ENCODE assay signal across 8 cellular contexts in genomic region chr2:172698041-172698863, GRCh38. TPM values are rescaled to one million over a fixed set of nuclear protein-coding genes. Genes with fewer than 3 reads are reported as not detected.
DNase-seq lines count a peak whose midpoint lies in the region; ATAC-seq and TF ChIP-seq lines count a peak whose summit lies in the region.

No MANE protein-coding gene starts in this region.

- TF ChIP-seq CTCF in GM20000 (IDR thresholded peaks at IDR 0.05; ENCODE audit: extremely low read depth, missing control alignments) (no peak), osteoblast (IDR thresholded peaks at IDR 0.05; ENCODE audit: extremely low read depth, low read depth, low read length) (no peak), upper lobe of right lung (IDR thresholded peaks at IDR 0.05) (no peak)

- H4K20me1 ChIP-seq in osteoblast (ENCODE audit: insufficient read depth, low read length): no peaks in the 10 kb centered on the region

- H3K4me2 ChIP-seq in osteoblast (ENCODE audit: insufficient read depth, low read length): peak overlapping the region; percentile 56

- no peaks in the 10 kb centered on the region for H3K9me3 ChIP-seq in CD4-positive, CD25-positive, alpha-beta regulatory T cell (ENCODE audit: control insufficient read depth in 2 of 2, low read length in 2 of 2)
- no peaks in the 10 kb centered on the region for H3K9me3 ChIP-seq in osteoblast (ENCODE audit: low read depth, low read length)
- H3K9me3 ChIP-seq in upper lobe of right lung: no peaks in the 10 kb centered on the region

- H3K27me3 Mint-ChIP-seq in CD4-positive, CD25-positive, alpha-beta regulatory T cell: peaks cover 16% of the 10 kb centered on the region

- peak; percentile 80 to 83 for ATAC-seq in CD4-positive, CD25-positive, alpha-beta regulatory T cell (ENCODE audit: low read depth in 2 of 2)
- ATAC-seq in HG03571 (IDR thresholded peaks at IDR 0.05; ENCODE audit: unreplicated experiment): peak; percentile 79
- ATAC-seq in activated naive CD4-positive, alpha-beta T cell treated with anti-CD3 and anti-CD28 coated beads, Interleukin-2, amount 50 U/mL, for 72 hours: peak; percentile 95 to 96
- ATAC-seq in HG02840 (IDR thresholded peaks at IDR 0.05; ENCODE audit: low FRiP score, unreplicated experiment): no peak
- no peak for ATAC-seq in upper lobe of right lung

- H3K79me2 ChIP-seq in osteoblast (ENCODE audit: insufficient read depth, low read length): no peaks in the 10 kb centered on the region

- H3K4me1 ChIP-seq in CD4-positive, CD25-positive, alpha-beta regulatory T cell (ENCODE audit: control insufficient read depth, insufficient read depth, low read length, poor library complexity, severe bottlenecking): no peaks in the 10 kb centered on the region
- H3K4me1 ChIP-seq in osteoblast (ENCODE audit: insufficient read depth, low read length): peaks cover 35% of the 10 kb centered on the region
- no peaks in the 10 kb centered on the region for H3K4me1 ChIP-seq in upper lobe of right lung

- H3K27ac ChIP-seq in CD4-positive, CD25-positive, alpha-beta regulatory T cell (ENCODE audit: insufficient read depth, low read length, poor library complexity, severe bottlenecking): no peak overlapping the region
- H3K27ac ChIP-seq in osteoblast (ENCODE audit: low read depth, low read length) (peak overlapping the region; percentile 63), upper lobe of right lung (no peak overlapping the region)

- H3K4me3 ChIP-seq in CD4-positive, CD25-positive, alpha-beta regulatory T cell (ENCODE audit: low read depth, low read length): no peak overlapping the region
- H3K4me3 ChIP-seq in osteoblast (ENCODE audit: insufficient read depth, low read length) (no peak overlapping the region), upper lobe of right lung (no peak overlapping the region)

- peaks cover 0 to 2% (median 0%) of the 10 kb centered on the region in 7 donors for H3K9me3 Mint-ChIP-seq in CD4-positive, CD25-positive, alpha-beta regulatory T cell
- peaks cover 0 to 3% of the 10 kb centered on the region in 2 donors for H3K9me3 Mint-ChIP-seq in activated naive CD4-positive, alpha-beta T cell treated with anti-CD3 and anti-CD28 coated beads, Interleukin-2, amount 50 U/mL, for 72 hours

- H3K36me3 Mint-ChIP-seq in CD4-positive, CD25-positive, alpha-beta regulatory T cell: no peaks in the 10 kb centered on the region
- no peaks in the 10 kb centered on the region for H3K36me3 Mint-ChIP-seq in activated naive CD4-positive, alpha-beta T cell treated with anti-CD3 and anti-CD28 coated beads, Interleukin-2, amount 50 U/mL, for 72 hours

- intact Hi-C loops in upper lobe of right lung (cut with DNase I): no loop called here

- H3K4me1 Mint-ChIP-seq in CD4-positive, CD25-positive, alpha-beta regulatory T cell: peaks cover 0 to 20% (median 12%) of the 10 kb centered on the region in 4 donors

- H2AFZ ChIP-seq in osteoblast (ENCODE audit: low read length): no peak overlapping the region

- no peak overlapping the region for H3K27ac Mint-ChIP-seq in CD4-positive, CD25-positive, alpha-beta regulatory T cell
- peak overlapping the region in 1 of 2 donors; percentile 70 for H3K27ac Mint-ChIP-seq in activated naive CD4-positive, alpha-beta T cell treated with anti-CD3 and anti-CD28 coated beads, Interleukin-2, amount 50 U/mL, for 72 hours

- peak in 1 of 3 donors; percentile 56 for DNase-seq in CD4-positive, CD25-positive, alpha-beta regulatory T cell
- DNase-seq in GM20000 (ENCODE audit: low spot score): peak; percentile 69
- DNase-seq in activated naive CD4-positive, alpha-beta T cell treated with anti-CD3 and anti-CD28 coated beads, Interleukin-2, amount 50 U/mL, for 72 hours (ENCODE audit: low spot score in 2 of 2): no peak
- peak; percentile 84 for DNase-seq in osteoblast (ENCODE audit: insufficient read length, low spot score, missing footprints)
- DNase-seq in upper lobe of right lung: no peak
- no peak for DNase-seq in germinal center (ENCODE audit: low spot score)

- H3K36me3 ChIP-seq in CD4-positive, CD25-positive, alpha-beta regulatory T cell (ENCODE audit: control insufficient read depth, insufficient read depth, low read length): no peaks in the 10 kb centered on the region
- H3K36me3 ChIP-seq in osteoblast (ENCODE audit: insufficient read depth, low read length) (no peaks in the 10 kb centered on the region), upper lobe of right lung (no peaks in the 10 kb centered on the region)

- peaks cover 3% of the 10 kb centered on the region for H3K27me3 ChIP-seq in CD4-positive, CD25-positive, alpha-beta regulatory T cell (ENCODE audit: control insufficient read depth, insufficient read depth, low read length)
- H3K27me3 ChIP-seq in osteoblast (ENCODE audit: insufficient read depth, low read length) (no peaks in the 10 kb centered on the region), upper lobe of right lung (no peaks in the 10 kb centered on the region)

- H3K4me3 Mint-ChIP-seq in CD4-positive, CD25-positive, alpha-beta regulatory T cell: peak overlapping the region in 1 of 4 donors; percentile 28

RNA-seq across cellular contexts. Expression of gene RAPGEF4, which starts 37.4 kb away (rescaled TPM):
- 1.4 TPM for total RNA-seq in CD4-positive, CD25-positive, alpha-beta regulatory T cell
- polyA plus RNA-seq in CD4-positive, CD25-positive, alpha-beta regulatory T cell: not detected
- 1 to 10 TPM; 1.0 to 1.3 TPM for total RNA-seq in activated naive CD4-positive, alpha-beta T cell treated with anti-CD3 and anti-CD28 coated beads, Interleukin-2, amount 50 U/mL, for 72 hours
- total RNA-seq in osteoblast: 0.36 and 0.59 TPM in 2 replicates
- total RNA-seq in upper lobe of right lung: 21.8 TPM

Comparison
In these comparisons a context has a peak if more than half of its experiments do, and no peak if none do; other contexts are left out.
1. ATAC-seq: peak in CD4-positive, CD25-positive, alpha-beta regulatory T cell (2 of 2), HG03571 (single experiment) and activated naive CD4-positive, alpha-beta T cell treated with anti-CD3 and anti-CD28 coated beads, Interleukin-2, amount 50 U/mL, for 72 hours (2 of 2); none in HG02840 (single experiment) and upper lobe of right lung (single experiment).
2. DNase-seq: peak in GM20000 (single experiment) and osteoblast (single experiment); none in activated naive CD4-positive, alpha-beta T cell treated with anti-CD3 and anti-CD28 coated beads, Interleukin-2, amount 50 U/mL, for 72 hours (0 of 2), upper lobe of right lung (single experiment) and germinal center (single experiment).